19 cellular contexts compared by ENCODE assay signal in the genomic region with DNA sequence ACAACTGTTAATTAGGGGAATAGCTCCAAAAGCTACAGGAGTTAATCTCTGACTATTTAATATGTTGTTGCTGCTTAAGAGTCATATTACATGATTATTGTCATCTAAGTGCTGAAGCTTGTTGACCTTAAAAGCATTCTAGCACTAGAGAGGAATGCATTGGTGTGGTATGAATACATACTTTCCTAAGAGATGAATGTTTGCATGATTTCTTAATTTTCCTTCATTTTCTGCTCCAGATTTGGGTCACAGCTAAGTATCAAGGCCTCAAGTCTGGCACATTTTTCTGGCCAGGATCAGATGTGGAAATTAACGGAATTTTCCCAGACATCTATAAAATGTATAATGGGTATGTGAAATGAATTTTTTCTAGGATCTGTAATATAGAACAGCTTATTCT. TPM values are rescaled to one million over a fixed set of nuclear protein-coding genes. Genes with fewer than 3 reads are reported as not detected.
DNase-seq lines count a peak whose midpoint lies in the region; ATAC-seq and TF ChIP-seq lines count a peak whose summit lies in the region.
"Had no signal": no experiment of that assay in that cellular context is flagged by ENCODE, and none has a peak within 500 bp of the region (broad histone marks: within the 10 kb centered on the region; RNA-seq: fewer than 3 reads in every experiment).

No MANE protein-coding gene starts in this region.

- no peak overlapping the region for H2AFZ ChIP-seq in trophoblast cell (ENCODE audit: insufficient read depth, low read length, poor library complexity)
- no peak overlapping the region for H2AFZ ChIP-seq in PC-3 (ENCODE audit: low read length)

- H2BK120ac ChIP-seq in trophoblast cell (ENCODE audit: insufficient read depth, low read length, poor library complexity): no peak overlapping the region

- H3K9me3 ChIP-seq in adipocyte (ENCODE audit: control insufficient read depth, low read length): no peaks in the 10 kb centered on the region
- no peaks in the 10 kb centered on the region for H3K9me3 ChIP-seq in trophoblast cell (ENCODE audit: insufficient read depth, low read depth, low read length)
- H3K9me3 ChIP-seq in PC-3 (ENCODE audit: low read length): no peaks in the 10 kb centered on the region
- H3K9me3 ChIP-seq: gastrocnemius medialis, thyroid gland had no signal

- H3K27ac ChIP-seq in trophoblast cell (ENCODE audit: low read depth, low read length): peak overlapping the region; percentile 91
- H3K27ac ChIP-seq in PC-3 (ENCODE audit: low read length): no peak overlapping the region
- H3K27ac ChIP-seq: gastrocnemius medialis had no signal

- H3K36me3 ChIP-seq in adipocyte (ENCODE audit: control insufficient read depth, insufficient read depth, low read length, severe bottlenecking) (no peaks in the 10 kb centered on the region), trophoblast cell (ENCODE audit: control insufficient read depth in 1 of 2, insufficient read depth in 2 of 2, low read length in 2 of 2) (no peaks in the 10 kb centered on the region), PC-3 (ENCODE audit: low read depth, low read length) (no peaks in the 10 kb centered on the region)
- H3K36me3 ChIP-seq: thyroid gland had no signal

- H3K23ac ChIP-seq in trophoblast cell (ENCODE audit: low read length): no peak overlapping the region

- H3K9me2 ChIP-seq in PC-3 (replicated peaks; ENCODE audit: low read length): no peaks in the 10 kb centered on the region

- no CpG with 5 or more reads among the region's 1 CpG for WGBS in trophoblast cell (ENCODE audit: extremely low coverage, insufficient coverage, insufficient read length)

- POLR2A ChIA-PET in PC-3 (lab: Charles Lee; ENCODE audit: unreplicated experiment): no interaction called here

- TF ChIP-seq CTCF in PC-3 (conservative IDR thresholded peaks at IDR 0.05; ENCODE audit: low read depth, low read length): no peak

- intact Hi-C loops in PC-3 (cut with micrococcal nuclease): loop anchor here (5.0 kb wide), 1 partner anchor 36 kb away; no protein-coding TSS in a partner anchor

- H3K79me2 ChIP-seq in trophoblast cell (ENCODE audit: control insufficient read depth, insufficient read depth, low read length, poor library complexity): no peaks in the 10 kb centered on the region
- H3K79me2 ChIP-seq in PC-3 (ENCODE audit: low read length): no peaks in the 10 kb centered on the region

- no peak for ATAC-seq in PC-3
- ATAC-seq: activated T-cell treated with anti-CD3 and anti-CD28 coated beads, Interleukin-2, amount 50 U/mL, for 72 hours; gastrocnemius medialis; stimulated activated naive B cell treated with anti-CD40 and anti-IgM and Interleukin-4, amounts not matched to agents 10 μg/mL and 1 μg/mL and 100 μg/mL, for 72 hours had no signal

- no peak overlapping the region for H4K12ac ChIP-seq in trophoblast cell (ENCODE audit: low read depth, low read length)

- H4K91ac ChIP-seq in trophoblast cell (ENCODE audit: low read depth, low read length): no peak overlapping the region

- no peak overlapping the region for H2AK5ac ChIP-seq in trophoblast cell (ENCODE audit: low read length)

- H2BK5ac ChIP-seq in trophoblast cell (ENCODE audit: low read depth, low read length, poor library complexity): no peak overlapping the region

- H4K8ac ChIP-seq in trophoblast cell (ENCODE audit: low read depth, low read length): no peak overlapping the region

- peaks cover 37% of the 10 kb centered on the region for H3K4me1 ChIP-seq in adipocyte (ENCODE audit: control insufficient read depth, insufficient read depth, low read length)
- H3K4me1 ChIP-seq in trophoblast cell (ENCODE audit: control insufficient read depth in 1 of 2, insufficient read depth in 2 of 2, low read length in 2 of 2): peaks cover 8 to 12% of the 10 kb centered on the region in 2 experiments
- H3K4me1 ChIP-seq in PC-3 (ENCODE audit: insufficient read depth, low read length): peaks cover 45% of the 10 kb centered on the region
- H3K4me1 ChIP-seq: gastrocnemius medialis had no signal

- peaks cover 16% of the 10 kb centered on the region for H3K79me1 ChIP-seq in trophoblast cell (ENCODE audit: low read length)

- H3K4me2 ChIP-seq in trophoblast cell (ENCODE audit: low read length): no peak overlapping the region
- no peak overlapping the region for H3K4me2 ChIP-seq in PC-3 (ENCODE audit: low read length)

- CTCF ChIA-PET in PC-3 (lab: Charles Lee): no interaction called here

- no peak overlapping the region for H3K18ac ChIP-seq in trophoblast cell (ENCODE audit: low read length)

- H3K14ac ChIP-seq in trophoblast cell (ENCODE audit: low read length): no peak overlapping the region

- H3F3A ChIP-seq in PC-3 (ENCODE audit: low read length, unreplicated experiment): no peaks in the 10 kb centered on the region

- H2BK12ac ChIP-seq in trophoblast cell (ENCODE audit: low read length): no peak overlapping the region

- no peaks in the 10 kb centered on the region for H3K27me3 ChIP-seq in adipocyte (replicated peaks; ENCODE audit: control insufficient read depth, insufficient read depth, low read length)
- H3K27me3 ChIP-seq in trophoblast cell (ENCODE audit: insufficient read depth, low read length): no peaks in the 10 kb centered on the region
- no peaks in the 10 kb centered on the region for H3K27me3 ChIP-seq in PC-3 (ENCODE audit: low read length)
- H3K27me3 ChIP-seq: gastrocnemius medialis, thyroid gland had no signal

- DNase-seq in GM04503 (ENCODE audit: low read depth) (peak; percentile 73), adipocyte (ENCODE audit: low read depth) (peak; percentile 87), fibroblast of peridontal ligament (ENCODE audit: extremely low read depth) (peak; percentile 87), trophoblast cell (peak in 1 of 2 donors; percentile 63), superior temporal gyrus (ENCODE audit: extremely low spot score) (no peak), PC-3 (no peak), cerebellar cortex (ENCODE audit: low spot score) (no peak)
- no peak for DNase-seq in stimulated activated naive CD4-positive, alpha-beta T cell (lab: John Stamatoyannopoulos, UW)
- DNase-seq: activated CD4-positive, alpha-beta T cell treated with anti-CD3 and anti-CD28 coated beads for 1 hour; activated T-cell treated with anti-CD3 and anti-CD28 coated beads, Interleukin-2, amount 50 U/mL, for 72 hours; dermis blood vessel endothelial cell; DMS79 treated with DMSO at 0.1 percent for 48 hours; gastrocnemius medialis; NCI-H748 treated with DMSO at 0.1 percent for 48 hours; nephron progenitor cell; Right ventricle myocardium superior; stimulated activated CD4-positive, alpha-beta T cell treated with anti-CD3 and anti-CD28 coated beads, Interleukin-2, amount 100 ng/mL, for 24 hours; stimulated activated naive B cell treated with anti-CD40 and anti-IgM and Interleukin-4, amounts not matched to agents 10 μg/mL and 1 μg/mL and 100 μg/mL, for 72 hours; thyroid gland had no signal

- BruUV-seq in PC-3 (replicated peaks; lab: Mats Ljungman, UMichigan): no TSS peak

- no peak overlapping the region for H3K4me3 ChIP-seq in adipocyte (ENCODE audit: low read length)
- H3K4me3 ChIP-seq in trophoblast cell (ENCODE audit: low read depth, low read length): no peak overlapping the region
- no peak overlapping the region for H3K4me3 ChIP-seq in PC-3 (ENCODE audit: low read length)
- H3K4me3 ChIP-seq: gastrocnemius medialis, thyroid gland had no signal

- H3K4ac ChIP-seq in trophoblast cell (ENCODE audit: low read depth, low read length): no peak overlapping the region

- H3K9ac ChIP-seq in adipocyte (ENCODE audit: low read length) (no peak overlapping the region), trophoblast cell (ENCODE audit: low read length) (no peak overlapping the region), PC-3 (ENCODE audit: low read length) (no peak overlapping the region)

- no peaks in the 10 kb centered on the region for H4K20me1 ChIP-seq in PC-3 (ENCODE audit: low read length)

RNA-seq across cellular contexts. Expression of gene ENPP1, which starts 53.5 kb away (rescaled TPM):
- 8.5 and 9.0 TPM in 2 replicates for polyA plus RNA-seq in trophoblast cell (2013)
- total RNA-seq in PC-3 (2014; rRNA removed): 4.4 and 5.1 TPM in 2 replicates

Comparison
In these comparisons a context has a peak if more than half of its experiments do, and no peak if none do; other contexts are left out.
1. DNase-seq: peak in GM04503 (single experiment), adipocyte (single experiment) and fibroblast of peridontal ligament (single experiment); none in superior temporal gyrus (single experiment), stimulated activated naive CD4-positive, alpha-beta T cell (0 of 6), PC-3 (single experiment) and cerebellar cortex (single experiment).